In the genomic region with DNA sequence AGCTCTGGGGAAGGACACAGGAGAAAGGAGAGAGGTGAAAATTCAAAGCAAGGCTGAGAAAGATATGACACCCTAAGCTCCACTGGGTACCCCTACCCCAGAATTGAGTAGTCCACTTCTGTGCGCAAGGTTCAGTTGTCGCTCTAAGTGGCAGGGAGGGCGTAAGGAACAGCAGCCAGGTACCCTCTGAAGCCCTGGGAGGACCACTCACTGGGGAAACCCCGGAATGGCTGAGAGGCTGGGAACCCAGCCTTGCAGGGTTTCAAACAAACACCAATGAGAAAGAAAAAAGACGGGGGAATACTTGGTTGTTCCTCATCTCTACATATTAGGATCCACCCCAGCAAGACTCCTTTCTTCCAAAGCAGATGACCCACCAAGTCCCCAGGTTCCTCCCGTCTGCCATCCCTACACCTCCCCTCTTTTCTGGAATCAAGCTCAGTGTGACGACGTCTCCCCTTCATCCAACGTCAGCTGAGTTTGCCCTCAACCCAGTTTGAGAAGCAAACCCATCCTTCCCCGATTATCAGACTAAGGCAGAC, we compare ENCODE assay signal across 8 cellular contexts. TPM values are rescaled to one million over a fixed set of nuclear protein-coding genes. Genes with fewer than 3 reads are reported as not detected.
A peak's percentile ranks its signal among the peaks of the same experiment; 100 is the strongest.
DNase-seq lines count a peak whose midpoint lies in the region; TF ChIP-seq lines count a peak whose summit lies in the region.

No MANE protein-coding gene starts in this region.

- no peaks in the 10 kb centered on the region for H3K27me3 ChIP-seq in CD8-positive, alpha-beta memory T cell (ENCODE audit: insufficient read depth, low read length, poor library complexity, severe bottlenecking)
- no peaks in the 10 kb centered on the region for H3K27me3 ChIP-seq in Peyer's patch

- CTCF ChIA-PET in CD8-positive, alpha-beta memory T cell (lab: Charles Lee): interaction anchor here (1.0 to 8.0 kb wide), 9 partner anchors 8 to 125 kb away, joined by 3 to 77 read pairs (median 8); a partner anchor contains a TSS

- POLR2A ChIA-PET in CD8-positive, alpha-beta memory T cell (lab: Charles Lee): interaction anchor here (0.5 to 3.7 kb wide), 9 partner anchors 12 to 156 kb away, joined by 3 to 74 read pairs (median 4); a partner anchor contains a TSS

- H3K36me3 Mint-ChIP-seq in CD8-positive, alpha-beta memory T cell: peaks cover 0 to 41% (median 0%) of the 10 kb centered on the region in 3 donors
- peaks cover 2% of the 10 kb centered on the region for H3K36me3 Mint-ChIP-seq in osteocyte (ENCODE audit: unreplicated experiment)

- peak overlapping the region; percentile 97 to 99 (median 99) for H3K4me3 Mint-ChIP-seq in CD8-positive, alpha-beta memory T cell
- H3K4me3 Mint-ChIP-seq in osteocyte (ENCODE audit: unreplicated experiment): peak overlapping the region; percentile 93

- H3K27ac ChIP-seq in CD8-positive, alpha-beta memory T cell (ENCODE audit: low read depth, low read length): peak overlapping the region; percentile 53
- H3K27ac ChIP-seq in Peyer's patch: peak overlapping the region; percentile 92 to 98 (median 94)
- H3K27ac ChIP-seq in epithelial cell of prostate: peak overlapping the region; percentile 69

- H3K27ac Mint-ChIP-seq in CD8-positive, alpha-beta memory T cell: peak overlapping the region; percentile 85 to 98 (median 96)
- peak overlapping the region; percentile 96 for H3K27ac Mint-ChIP-seq in osteocyte (ENCODE audit: unreplicated experiment)

- peaks cover 21% of the 10 kb centered on the region for H3K4me1 ChIP-seq in CD8-positive, alpha-beta memory T cell (ENCODE audit: insufficient read depth, low read length)
- H3K4me1 ChIP-seq in Peyer's patch: peaks cover 0 to 24% (median 0%) of the 10 kb centered on the region in 4 donors

- peak in 1 of 5 donors; percentile 33 for DNase-seq in CD8-positive, alpha-beta memory T cell
- no peak for DNase-seq in Peyer's patch
- no peak for DNase-seq in epithelial cell of prostate (ENCODE audit: low read depth, low spot score)
- DNase-seq in osteocyte (ENCODE audit: extremely low spot score, unreplicated experiment): no peak
- DNase-seq in ecto neural progenitor cell (ENCODE audit: low spot score): no peak
- DNase-seq in kidney tubule cell (ENCODE audit: low spot score): no peak
- DNase-seq in NCI-H2081 (lab: John Stamatoyannopoulos, UW): no peak
- DNase-seq in GM13977 (ENCODE audit: low spot score): no peak

- H3K27me3 Mint-ChIP-seq in CD8-positive, alpha-beta memory T cell: no peaks in the 10 kb centered on the region
- H3K27me3 Mint-ChIP-seq in osteocyte (ENCODE audit: unreplicated experiment): no peaks in the 10 kb centered on the region

- H3K36me3 ChIP-seq in CD8-positive, alpha-beta memory T cell (ENCODE audit: insufficient read depth, low read length): peaks cover 26% of the 10 kb centered on the region
- peaks cover 0 to 18% (median 0%) of the 10 kb centered on the region in 3 donors for H3K36me3 ChIP-seq in Peyer's patch

- H3K9me3 ChIP-seq in CD8-positive, alpha-beta memory T cell (ENCODE audit: low read length): no peaks in the 10 kb centered on the region
- no peaks in the 10 kb centered on the region for H3K9me3 ChIP-seq in Peyer's patch

- TF ChIP-seq POLR2A in Peyer's patch (IDR thresholded peaks at IDR 0.05): no peak

- H3K4me1 Mint-ChIP-seq in CD8-positive, alpha-beta memory T cell: peaks cover 36 to 44% (median 43%) of the 10 kb centered on the region in 3 donors
- peaks cover 24% of the 10 kb centered on the region for H3K4me1 Mint-ChIP-seq in osteocyte (ENCODE audit: unreplicated experiment)

- H3K9me3 Mint-ChIP-seq in CD8-positive, alpha-beta memory T cell: no peaks in the 10 kb centered on the region
- no peaks in the 10 kb centered on the region for H3K9me3 Mint-ChIP-seq in osteocyte (ENCODE audit: unreplicated experiment)

- in situ Hi-C loops in GM13977 (cut with MboI; ENCODE audit: low pct_unique_long_range_greater_than_20kb, low sequenced_read_pairs, unreplicated experiment): no loop called here

- TF ChIP-seq CTCF in Peyer's patch (IDR thresholded peaks at IDR 0.05) (no peak), osteocyte (IDR thresholded peaks at IDR 0.05) (no peak), GM13977 (IDR thresholded peaks at IDR 0.05; ENCODE audit: extremely low read depth, insufficient read depth, missing control alignments) (no peak)

- peak overlapping the region; percentile 93 for H3K4me3 ChIP-seq in CD8-positive, alpha-beta memory T cell (ENCODE audit: low read length)
- peak overlapping the region; percentile 78 to 93 (median 85) for H3K4me3 ChIP-seq in Peyer's patch

RNA-seq across cellular contexts. Expression of a gene that starts 0.9 kb away (rescaled TPM):
- 10 to 100 TPM; 47.2 to 48.7 TPM for total RNA-seq in CD8-positive, alpha-beta memory T cell
- 37.6 TPM for polyA plus RNA-seq in CD8-positive, alpha-beta memory T cell
- 10 to 100 TPM; 34.7 to 93.7 (median 84.7) TPM for total RNA-seq in Peyer's patch
- total RNA-seq in osteocyte: 85.2 and 86.1 TPM in 2 replicates

RNA-seq across cellular contexts. Expression of a gene that starts 15.1 kb away (rescaled TPM):
- total RNA-seq in CD8-positive, alpha-beta memory T cell: under 1 TPM in 1 of 2 experiments, not detected in 1; 0.04 TPM
- polyA plus RNA-seq in CD8-positive, alpha-beta memory T cell: not detected
- 1 to 10 TPM in 1 of 4 donors, under 1 TPM in 1, not detected in 2; 0.19 to 2.5 TPM for total RNA-seq in Peyer's patch
- 0.13 TPM in 1 of 2 replicates, not detected in the other for total RNA-seq in osteocyte

RNA-seq across cellular contexts. Expression of a gene that starts 21.5 kb away (rescaled TPM):
- total RNA-seq in CD8-positive, alpha-beta memory T cell: 1,000 to 10,000 TPM; 2,435 to 2,464 TPM
- 378 TPM for polyA plus RNA-seq in CD8-positive, alpha-beta memory T cell
- total RNA-seq in Peyer's patch (100 to 1,000 TPM; 154 to 578 (median 243) TPM), osteocyte (497 and 503 TPM in 2 replicates)

RNA-seq across cellular contexts. Expression of a gene that starts 39.9 kb away (rescaled TPM):
- 10 to 100 TPM; 10.1 to 10.2 TPM for total RNA-seq in CD8-positive, alpha-beta memory T cell
- 8.0 TPM for polyA plus RNA-seq in CD8-positive, alpha-beta memory T cell
- not detected for total RNA-seq in Peyer's patch
- 0.86 and 1.2 TPM in 2 replicates for total RNA-seq in osteocyte

RNA-seq across cellular contexts. Expression of a gene that starts 49.1 kb away (rescaled TPM):
- 10 to 100 TPM; 79.4 to 79.7 TPM for total RNA-seq in CD8-positive, alpha-beta memory T cell
- 22.8 TPM for polyA plus RNA-seq in CD8-positive, alpha-beta memory T cell
- total RNA-seq in Peyer's patch (100 to 1,000 TPM; 126 to 161 (median 146) TPM), osteocyte (91.2 and 97.5 TPM in 2 replicates)
